Comparison of ENCODE assay signal across 24 cellular contexts in genomic region chr5:123865641-123866040, GRCh38.
DNase-seq lines count a peak whose midpoint lies in the region; FAIRE-seq and TF ChIP-seq lines count a peak whose summit lies in the region.
"Had no signal": no experiment of that assay in that cellular context is flagged by ENCODE, and none has a peak within 500 bp of the region (broad histone marks: within the 10 kb centered on the region; RNA-seq: fewer than 3 reads in every experiment).

No MANE protein-coding gene starts in this region.

- H3K23ac ChIP-seq in H1 (ENCODE audit: insufficient read length) (no peak overlapping the region), mesenchymal stem cell (ENCODE audit: low read length in 2 of 2) (no peak overlapping the region)

- H3K27ac Mint-ChIP-seq in activated naive CD8-positive, alpha-beta T cell treated with anti-CD3 and anti-CD28 coated beads for 36 hours = no peak overlapping the region
- H3K27ac Mint-ChIP-seq: CD4-positive, CD25-positive, alpha-beta regulatory T cell had no signal

- H4K20me1 ChIP-seq in H1 (replicated peaks in 1 of 2; ENCODE audit: control insufficient read depth in 1 of 2, insufficient read depth in 2 of 2, low read length in 2 of 2) = no peaks in the 10 kb centered on the region
- H4K20me1 ChIP-seq: BLaER1 had no signal

- no peak for TF ChIP-seq RAD21 in H1 (IDR thresholded peaks at IDR 0.05 in 1 of 2, conservative IDR thresholded peaks at IDR 0.05 in 1 of 2; ENCODE audit: low read depth in 2 of 2, low read length in 2 of 2)

- no peak for FAIRE-seq in H1 (lab: Jason Lieb, UNC)
- FAIRE-seq: D721Med, GM18507 had no signal

- TF ChIP-seq CTCF in H1 (IDR thresholded peaks at IDR 0.05; ENCODE audit: control extremely low read depth in 1 of 3, insufficient read depth in 1 of 3, low read depth in 1 of 3, low read length in 3 of 3) (no peak), WERI-Rb-1 (IDR thresholded peaks at IDR 0.05; ENCODE audit: low read depth, low read length) (no peak), GM20000 (IDR thresholded peaks at IDR 0.05; ENCODE audit: extremely low read depth, missing control alignments) (no peak)

- H3K36me3 Mint-ChIP-seq in activated naive CD8-positive, alpha-beta T cell treated with anti-CD3 and anti-CD28 coated beads for 36 hours = no peaks in the 10 kb centered on the region
- H3K36me3 Mint-ChIP-seq: CD4-positive, CD25-positive, alpha-beta regulatory T cell had no signal

- H3K9ac ChIP-seq in H1 (replicated peaks in 1 of 4; ENCODE audit: extremely low read depth in 1 of 4, low read depth in 3 of 4, low read length in 3 of 4) (no peak overlapping the region), mesenchymal stem cell (ENCODE audit: low read length) (no peak overlapping the region)
- H3K9ac ChIP-seq: BLaER1 had no signal

- H2AK5ac ChIP-seq in H1 (ENCODE audit: low read depth, low read length) (no peak overlapping the region), mesenchymal stem cell (ENCODE audit: low read length, severe bottlenecking) (no peak overlapping the region)

- H3K4me1 ChIP-seq in H1 (replicated peaks in 1 of 4; ENCODE audit: control insufficient read depth in 3 of 4, insufficient read depth in 4 of 4, low read length in 3 of 4) (no peaks in the 10 kb centered on the region), mesenchymal stem cell (ENCODE audit: control insufficient read depth, insufficient read depth, low read depth, low read length) (no peaks in the 10 kb centered on the region)
- H3K4me1 ChIP-seq: BLaER1 had no signal

- H4K8ac ChIP-seq in H1 (ENCODE audit: extremely low read depth, insufficient read depth, low read length) = no peak overlapping the region
- no peak overlapping the region for H4K8ac ChIP-seq in mesenchymal stem cell (ENCODE audit: low read length)

- H3K9me3 ChIP-seq in H1 (ENCODE audit: insufficient read depth in 2 of 2, low read depth in 1 of 2, low read length in 1 of 2) = no peaks in the 10 kb centered on the region
- no peaks in the 10 kb centered on the region for H3K9me3 ChIP-seq in mesenchymal stem cell (ENCODE audit: control insufficient read depth, low read length)
- H3K9me3 ChIP-seq in WERI-Rb-1 (ENCODE audit: severe bottlenecking) = no peaks in the 10 kb centered on the region
- H3K9me3 ChIP-seq: BLaER1 had no signal

- no peaks in the 10 kb centered on the region for H3K4me1 Mint-ChIP-seq in activated naive CD8-positive, alpha-beta T cell treated with anti-CD3 and anti-CD28 coated beads for 36 hours
- H3K4me1 Mint-ChIP-seq: CD4-positive, CD25-positive, alpha-beta regulatory T cell had no signal

- CTCF ChIA-PET in H1 (lab: Charles Lee; ENCODE audit: partially characterized antibody) = no interaction called here

- no peak overlapping the region for H4K91ac ChIP-seq in H1 (replicated peaks; ENCODE audit: insufficient read length, low read length)
- no peak overlapping the region for H4K91ac ChIP-seq in mesenchymal stem cell (ENCODE audit: low read length)

- H2AFZ ChIP-seq in H1 (ENCODE audit: low read length) (no peak overlapping the region), mesenchymal stem cell (ENCODE audit: low read depth, low read length) (no peak overlapping the region)

- H3K18ac ChIP-seq in H1 (ENCODE audit: extremely low read depth, low read length) = no peak overlapping the region
- no peak overlapping the region for H3K18ac ChIP-seq in mesenchymal stem cell (ENCODE audit: low read depth in 1 of 2, low read length in 2 of 2)

- H2BK15ac ChIP-seq in H1 (ENCODE audit: low read length) (no peak overlapping the region), mesenchymal stem cell (ENCODE audit: low read depth, poor library complexity, severe bottlenecking) (no peak overlapping the region)

- no peak overlapping the region for H4K5ac ChIP-seq in H1 (ENCODE audit: insufficient read length, low read depth, low read length)

- no peak for TF ChIP-seq POLR2A in H1 (IDR thresholded peaks at IDR 0.05; ENCODE audit: control extremely low read depth in 1 of 2, low read depth in 2 of 2, low read length in 2 of 2)

- peak; percentile 64 for DNase-seq in Daoy (ENCODE audit: low read depth)
- peak; percentile 51 for DNase-seq in RKO (ENCODE audit: low spot score)
- no peak for DNase-seq in H1 (ENCODE audit: low read depth in 1 of 2, low spot score in 2 of 2)
- peak; percentile 32 for DNase-seq in mesenchymal stem cell
- DNase-seq in stimulated activated naive CD4-positive, alpha-beta T cell (lab: John Stamatoyannopoulos, UW) = no peak
- no peak for DNase-seq in activated naive CD8-positive, alpha-beta T cell treated with anti-CD3 and anti-CD28 coated beads for 36 hours
- DNase-seq in WERI-Rb-1 = no peak
- DNase-seq in GM20000 (ENCODE audit: low spot score) = no peak
- DNase-seq: 8988T; CD4-positive, CD25-positive, alpha-beta regulatory T cell; GOT3; KBM-7; MV-4-11; NCI-H1105; NCI-H1436 treated with DMSO at 0.1 percent for 48 hours; NCI-H187 treated with DMSO at 0.1 percent for 48 hours; NCI-H524; NCI-H748 treated with DMSO at 0.1 percent for 48 hours; PC-3; Right ventricle myocardium superior; RPMI8226 had no signal

- H3K4me2 ChIP-seq in H1 (ENCODE audit: insufficient read depth in 1 of 2, low read depth in 2 of 2, low read length in 2 of 2) (no peak overlapping the region), mesenchymal stem cell (ENCODE audit: low read length, poor library complexity, severe bottlenecking) (no peak overlapping the region)
- H3K4me2 ChIP-seq: BLaER1 had no signal

- no peak overlapping the region for H2BK120ac ChIP-seq in H1 (replicated peaks; ENCODE audit: low read depth, low read length)
- H2BK120ac ChIP-seq in mesenchymal stem cell (ENCODE audit: low read depth, low read length) = no peak overlapping the region

- H3K4ac ChIP-seq in H1 (replicated peaks; ENCODE audit: insufficient read length, low read depth, low read length) = no peak overlapping the region
- no peak overlapping the region for H3K4ac ChIP-seq in mesenchymal stem cell (ENCODE audit: low read depth in 1 of 2, low read length in 2 of 2)

- no peak overlapping the region for H3K56ac ChIP-seq in H1 (replicated peaks; ENCODE audit: insufficient read length, low read depth, low read length)

- H3K36me3 ChIP-seq in H1 (ENCODE audit: control insufficient read depth in 2 of 4, insufficient read depth in 4 of 4, low read length in 3 of 4) (no peaks in the 10 kb centered on the region), mesenchymal stem cell (ENCODE audit: control insufficient read depth in 1 of 2, insufficient read depth in 2 of 2, low read depth in 1 of 2, low read length in 2 of 2) (no peaks in the 10 kb centered on the region), WERI-Rb-1 (no peaks in the 10 kb centered on the region)
- H3K36me3 ChIP-seq: BLaER1 had no signal

- no peak overlapping the region for H3K4me3 Mint-ChIP-seq in activated naive CD8-positive, alpha-beta T cell treated with anti-CD3 and anti-CD28 coated beads for 36 hours
- H3K4me3 Mint-ChIP-seq: CD4-positive, CD25-positive, alpha-beta regulatory T cell had no signal

- POLR2A ChIA-PET in H1 (lab: Charles Lee; ENCODE audit: partially characterized antibody) = no interaction called here

- 89% methylated on average over 8 of the region's 8 CpGs; no CpG with 5 or more reads in 1 of the 2 experiments for WGBS in H1 (ENCODE audit: extremely low coverage in 1 of 2, insufficient coverage in 1 of 2, insufficient read length in 1 of 2, insufficient replicate concordance in 2 of 2, low coverage in 1 of 2, low lambda C conversion rate in 2 of 2, missing lambda C conversion rate in 1 of 2), 2 experiments
- WGBS in mesenchymal stem cell = 87% methylated on average over 5 of the region's 8 CpGs

- H3K27me3 ChIP-seq in H1 (replicated peaks in 1 of 4; ENCODE audit: control insufficient read depth in 3 of 4, extremely low read depth in 1 of 4, insufficient read depth in 3 of 4, low read length in 3 of 4) (no peaks in the 10 kb centered on the region), mesenchymal stem cell (ENCODE audit: control insufficient read depth in 1 of 2, insufficient read depth in 1 of 2, low read length in 2 of 2) (no peaks in the 10 kb centered on the region), WERI-Rb-1 (ENCODE audit: insufficient read depth, low read depth, severe bottlenecking) (no peaks in the 10 kb centered on the region)
- H3K27me3 ChIP-seq: BLaER1 had no signal

- no peak overlapping the region for H2BK12ac ChIP-seq in H1 (ENCODE audit: low read depth, low read length)
- no peak overlapping the region for H2BK12ac ChIP-seq in mesenchymal stem cell (ENCODE audit: low read length in 2 of 2)

- H3K14ac ChIP-seq in H1 (ENCODE audit: insufficient read length) = no peak overlapping the region
- H3K14ac ChIP-seq in mesenchymal stem cell (ENCODE audit: low read length in 2 of 2) = no peak overlapping the region

- no peaks in the 10 kb centered on the region for H3K23me2 ChIP-seq in H1 (ENCODE audit: low read depth, low read length)

- no peak for TF ChIP-seq EP300 in H1 (IDR thresholded peaks at IDR 0.05; ENCODE audit: borderline replicate concordance in 1 of 2, low read depth in 2 of 2, low read length in 2 of 2)

- H3K27ac ChIP-seq in H1 (ENCODE audit: low read depth, low read length) (no peak overlapping the region), mesenchymal stem cell (ENCODE audit: low read length, poor library complexity, severe bottlenecking) (peak overlapping the region; percentile 25), WERI-Rb-1 (no peak overlapping the region)
- H3K27ac ChIP-seq: BLaER1 had no signal

- H3K4me3 ChIP-seq in H1 (ENCODE audit: extremely low read depth in 1 of 4, insufficient read depth in 2 of 4, low read depth in 3 of 4, low read length in 4 of 4) = no peak overlapping the region
- no peak overlapping the region for H3K4me3 ChIP-seq in mesenchymal stem cell (ENCODE audit: insufficient read depth in 1 of 2, low read depth in 1 of 2, low read length in 2 of 2)
- no peak overlapping the region for H3K4me3 ChIP-seq in WERI-Rb-1 (ENCODE audit: low read depth, low read length)
- H3K4me3 ChIP-seq: BLaER1 had no signal

- H2BK5ac ChIP-seq in H1 (ENCODE audit: low read depth, low read length) = no peak overlapping the region
- no peak overlapping the region for H2BK5ac ChIP-seq in mesenchymal stem cell (ENCODE audit: low read depth, low read length, poor library complexity, severe bottlenecking)

- H3K9me3 Mint-ChIP-seq in activated naive CD8-positive, alpha-beta T cell treated with anti-CD3 and anti-CD28 coated beads for 36 hours = no peaks in the 10 kb centered on the region

- H2BK20ac ChIP-seq in H1 (ENCODE audit: low read length) = peak overlapping the region; percentile 50; the same call in 1 of the 2 replicates

- H3K79me1 ChIP-seq in H1 (ENCODE audit: low read depth, low read length) (no peaks in the 10 kb centered on the region), mesenchymal stem cell (replicated peaks; ENCODE audit: low read length, poor library complexity, severe bottlenecking) (no peaks in the 10 kb centered on the region)

- no peaks in the 10 kb centered on the region for H3K27me3 Mint-ChIP-seq in activated naive CD8-positive, alpha-beta T cell treated with anti-CD3 and anti-CD28 coated beads for 36 hours
- H3K27me3 Mint-ChIP-seq: CD4-positive, CD25-positive, alpha-beta regulatory T cell had no signal

- H3K79me2 ChIP-seq in H1 (ENCODE audit: control insufficient read depth in 1 of 2, insufficient read depth in 2 of 2, low read length in 2 of 2) = no peaks in the 10 kb centered on the region

TF ChIP-seq in H1, 55 proteins besides CTCF, POLR2A, EP300 and RAD21 (continues in another document):
- TF ChIP-seq FOSL1 (IDR thresholded peaks at IDR 0.05; ENCODE audit: insufficient read depth, low read depth, low read length) = no peak
- no peak for TF ChIP-seq RBBP5 (IDR thresholded peaks at IDR 0.05; ENCODE audit: borderline replicate concordance, low read depth, low read length)

Comparison
In these comparisons a context has a peak if more than half of its experiments do, and no peak if none do; other contexts are left out.
1. DNase-seq: peak in Daoy (single experiment), RKO (single experiment) and mesenchymal stem cell (single experiment); none in H1 (0 of 2), stimulated activated naive CD4-positive, alpha-beta T cell (0 of 6), activated naive CD8-positive, alpha-beta T cell treated with anti-CD3 and anti-CD28 coated beads for 36 hours (single experiment), WERI-Rb-1 (single experiment) and GM20000 (single experiment).